8 cellular contexts compared by ENCODE assay signal in the genomic region with DNA sequence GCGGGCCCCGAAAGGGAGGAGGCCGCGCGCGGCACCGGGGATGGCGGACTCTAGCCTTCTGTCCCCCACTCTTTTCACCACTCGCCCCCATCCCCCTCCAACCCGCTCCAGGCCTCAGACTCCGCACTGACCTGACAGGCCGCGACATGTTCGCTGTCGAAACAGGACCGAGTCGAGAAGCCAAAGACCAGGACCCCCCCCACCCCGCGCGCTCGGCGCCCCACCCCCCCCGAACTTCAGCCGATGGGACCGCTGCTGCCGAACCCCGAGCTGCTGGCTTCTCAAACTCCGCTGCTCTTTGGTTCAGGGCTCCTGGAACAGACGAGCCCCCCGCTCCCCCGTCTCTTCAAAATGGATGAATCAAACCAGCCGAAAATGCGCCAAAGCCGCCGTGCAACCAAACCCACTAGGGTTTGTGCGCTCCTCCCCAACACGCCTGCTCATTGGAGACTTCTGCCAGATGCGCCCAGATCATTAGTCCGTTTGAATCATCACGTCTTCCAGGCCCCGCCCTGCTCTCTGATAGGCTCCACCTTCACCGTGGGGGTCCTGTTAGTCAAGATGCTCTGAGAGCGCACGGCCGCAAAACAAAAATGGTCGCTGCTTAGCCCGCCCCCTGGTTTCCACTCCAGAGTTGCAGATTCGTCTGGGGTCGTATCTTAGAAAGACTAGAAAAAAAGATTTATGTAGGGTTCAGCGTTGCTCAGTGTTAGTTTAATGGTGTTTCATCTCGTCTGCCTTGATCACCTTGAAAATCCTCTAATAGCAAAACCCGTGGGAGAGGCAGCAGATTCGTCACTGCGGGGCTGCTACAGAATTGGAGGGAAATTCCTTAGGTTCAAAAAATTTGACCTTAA. TPM values are rescaled to one million over a fixed set of nuclear protein-coding genes. Genes with fewer than 3 reads are reported as not detected.
A peak's percentile ranks its signal among the peaks of the same experiment; 100 is the strongest.
DNase-seq lines count a peak whose midpoint lies in the region; ATAC-seq lines count a peak whose summit lies in the region.

A gene with protein sequence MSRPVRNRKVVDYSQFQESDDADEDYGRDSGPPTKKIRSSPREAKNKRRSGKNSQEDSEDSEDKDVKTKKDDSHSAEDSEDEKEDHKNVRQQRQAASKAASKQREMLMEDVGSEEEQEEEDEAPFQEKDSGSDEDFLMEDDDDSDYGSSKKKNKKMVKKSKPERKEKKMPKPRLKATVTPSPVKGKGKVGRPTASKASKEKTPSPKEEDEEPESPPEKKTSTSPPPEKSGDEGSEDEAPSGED (minus strand): TSS at position 357 of the 857 bp plus-strand sequence. CDS start 209 bp downstream, at position 148.

- H3K4me3 ChIP-seq in GM08714 (ENCODE audit: low read length): peak within 1 kb of the TSS; percentile 99

- H3K27ac Mint-ChIP-seq in activated naive CD4-positive, alpha-beta T cell treated with anti-CD3 and anti-CD28 coated beads, Interleukin-2, amount 50 U/mL, for 72 hours: peak within 1 kb of the TSS; percentile 96 to 100

- peak within 1 kb of the TSS; percentile 93 for H3K27ac ChIP-seq in temporal lobe (ENCODE audit: low read depth, low read length)

- H3K9me3 Mint-ChIP-seq in activated naive CD4-positive, alpha-beta T cell treated with anti-CD3 and anti-CD28 coated beads, Interleukin-2, amount 50 U/mL, for 72 hours: no peaks in the 10 kb centered on the region

- peak; percentile 84 for ATAC-seq in HG02610 (IDR thresholded peaks at IDR 0.05; ENCODE audit: unreplicated experiment)
- peak; percentile 76 to 83 for ATAC-seq in activated naive CD4-positive, alpha-beta T cell treated with anti-CD3 and anti-CD28 coated beads, Interleukin-2, amount 50 U/mL, for 72 hours

- DNase-seq in NCI-H1092 treated with DMSO at 0.1 percent for 48 hours (lab: John Stamatoyannopoulos, UW) (peak; percentile 100), SKM-1 (lab: John Stamatoyannopoulos, UW; ENCODE audit: unreplicated experiment) (peak; percentile 99), glomerular endothelial cell (ENCODE audit: extremely low read depth, low read depth, low spot score) (peak; percentile 93), occipital lobe (lab: John Stamatoyannopoulos, UW) (peak; percentile 97)
- peak; percentile 94 to 95 for DNase-seq in activated naive CD4-positive, alpha-beta T cell treated with anti-CD3 and anti-CD28 coated beads, Interleukin-2, amount 50 U/mL, for 72 hours (ENCODE audit: low spot score in 2 of 2)

- peaks cover 20 to 37% of the 10 kb centered on the region in 2 donors for H3K36me3 Mint-ChIP-seq in activated naive CD4-positive, alpha-beta T cell treated with anti-CD3 and anti-CD28 coated beads, Interleukin-2, amount 50 U/mL, for 72 hours

RNA-seq across cellular contexts. Expression of the gene that starts here (rescaled TPM):
- total RNA-seq in activated naive CD4-positive, alpha-beta T cell treated with anti-CD3 and anti-CD28 coated beads, Interleukin-2, amount 50 U/mL, for 72 hours: 100 to 1,000 TPM in 1 of 2 donors, 10 to 100 TPM in 1; 97.1 to 173 TPM
- total RNA-seq in glomerular endothelial cell (74.4 and 76.0 TPM in 2 replicates), occipital lobe (257 TPM), temporal lobe (162 TPM)

Comparison
In these comparisons a context has a peak if more than half of its experiments do, and no peak if none do; other contexts are left out.
1. Peak in every context shown above with its lines: DNase-seq, ATAC-seq, H3K4me3 ChIP-seq and H3K27ac ChIP-seq.